ENCODE assay signal across 1 cellular context in the genomic region with DNA sequence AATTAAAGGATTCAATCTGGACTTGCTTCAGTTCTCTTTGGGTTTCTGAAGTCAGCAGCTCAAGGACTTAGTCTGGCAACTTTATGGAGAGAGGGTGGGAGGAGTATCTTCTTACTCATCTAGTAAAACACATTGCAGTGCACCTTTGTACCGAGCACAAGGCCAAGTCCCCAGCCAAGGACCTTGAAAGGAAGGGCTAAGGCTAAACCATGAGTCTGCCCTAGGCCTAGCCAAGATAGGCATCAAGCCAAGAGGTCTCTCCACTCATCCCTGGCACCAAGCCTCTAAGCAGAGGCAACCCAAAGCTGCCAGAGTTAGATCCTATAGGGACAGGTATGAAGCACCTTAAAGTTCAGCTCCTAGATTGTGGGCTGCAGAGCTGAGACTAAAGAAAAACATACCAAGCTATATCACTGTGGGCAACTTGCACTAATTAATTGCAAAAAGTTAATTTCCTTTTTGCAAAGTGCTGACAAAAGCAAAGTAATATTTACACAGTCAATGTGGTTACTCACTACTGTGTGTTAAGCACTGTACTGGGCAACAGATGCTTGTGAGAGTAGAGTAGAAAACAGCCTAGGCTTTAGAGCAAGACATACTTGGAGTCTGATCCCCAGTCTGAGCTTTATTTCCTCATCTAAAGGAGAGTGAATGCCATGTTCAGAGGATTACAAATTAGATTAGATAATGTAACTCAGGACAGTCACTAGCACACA.
TF ChIP-seq lines count a peak whose summit lies in the region.

No MANE protein-coding gene starts in this region.

TF ChIP-seq in HCT116, 20 proteins besides CTCF, POLR2A, EP300 and RAD21:
- TF ChIP-seq JUND (IDR thresholded peaks at IDR 0.05) (no peak), ELF1 (IDR thresholded peaks at IDR 0.05; ENCODE audit: borderline replicate concordance, low read depth) (no peak), CBX3 (IDR thresholded peaks at IDR 0.05; ENCODE audit: low read depth) (no peak), TCF7L2 (IDR thresholded peaks at IDR 0.05; ENCODE audit: borderline replicate concordance, extremely low read depth, insufficient read depth, insufficient read length) (no peak), EGR1 (IDR thresholded peaks at IDR 0.05; ENCODE audit: low read depth) (no peak), POLR2AphosphoS5 (IDR thresholded peaks at IDR 0.05; ENCODE audit: low read depth, low read length) (no peak; the same call in 1 of the 2 replicates), EZH2 (IDR thresholded peaks at IDR 0.05) (no peak), EZH2phosphoT487 (IDR thresholded peaks at IDR 0.05; ENCODE audit: borderline replicate concordance) (no peak), CEBPB (IDR thresholded peaks at IDR 0.05; ENCODE audit: low read depth) (no peak), ZFX (IDR thresholded peaks at IDR 0.05) (no peak), SRF (IDR thresholded peaks at IDR 0.05; ENCODE audit: low read depth) (no peak), SIN3A (IDR thresholded peaks at IDR 0.05; ENCODE audit: low read depth) (no peak), ZNF274 (IDR thresholded peaks at IDR 0.05; ENCODE audit: low read depth, low read length) (no peak), SP1 (IDR thresholded peaks at IDR 0.05; ENCODE audit: low read depth) (no peak), FOSL1 (IDR thresholded peaks at IDR 0.05; ENCODE audit: low read depth) (no peak), YY1 (IDR thresholded peaks at IDR 0.05; ENCODE audit: extremely low read depth, insufficient replicate concordance, low read depth, low read length) (no peak)
- TF ChIP-seq, protein P1, sequence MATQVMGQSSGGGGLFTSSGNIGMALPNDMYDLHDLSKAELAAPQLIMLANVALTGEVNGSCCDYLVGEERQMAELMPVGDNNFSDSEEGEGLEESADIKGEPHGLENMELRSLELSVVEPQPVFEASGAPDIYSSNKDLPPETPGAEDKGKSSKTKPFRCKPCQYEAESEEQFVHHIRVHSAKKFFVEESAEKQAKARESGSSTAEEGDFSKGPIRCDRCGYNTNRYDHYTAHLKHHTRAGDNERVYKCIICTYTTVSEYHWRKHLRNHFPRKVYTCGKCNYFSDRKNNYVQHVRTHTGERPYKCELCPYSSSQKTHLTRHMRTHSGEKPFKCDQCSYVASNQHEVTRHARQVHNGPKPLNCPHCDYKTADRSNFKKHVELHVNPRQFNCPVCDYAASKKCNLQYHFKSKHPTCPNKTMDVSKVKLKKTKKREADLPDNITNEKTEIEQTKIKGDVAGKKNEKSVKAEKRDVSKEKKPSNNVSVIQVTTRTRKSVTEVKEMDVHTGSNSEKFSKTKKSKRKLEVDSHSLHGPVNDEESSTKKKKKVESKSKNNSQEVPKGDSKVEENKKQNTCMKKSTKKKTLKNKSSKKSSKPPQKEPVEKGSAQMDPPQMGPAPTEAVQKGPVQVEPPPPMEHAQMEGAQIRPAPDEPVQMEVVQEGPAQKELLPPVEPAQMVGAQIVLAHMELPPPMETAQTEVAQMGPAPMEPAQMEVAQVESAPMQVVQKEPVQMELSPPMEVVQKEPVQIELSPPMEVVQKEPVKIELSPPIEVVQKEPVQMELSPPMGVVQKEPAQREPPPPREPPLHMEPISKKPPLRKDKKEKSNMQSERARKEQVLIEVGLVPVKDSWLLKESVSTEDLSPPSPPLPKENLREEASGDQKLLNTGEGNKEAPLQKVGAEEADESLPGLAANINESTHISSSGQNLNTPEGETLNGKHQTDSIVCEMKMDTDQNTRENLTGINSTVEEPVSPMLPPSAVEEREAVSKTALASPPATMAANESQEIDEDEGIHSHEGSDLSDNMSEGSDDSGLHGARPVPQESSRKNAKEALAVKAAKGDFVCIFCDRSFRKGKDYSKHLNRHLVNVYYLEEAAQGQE (IDR thresholded peaks at IDR 0.05; ENCODE audit: low read depth): no peak
- TF ChIP-seq, protein P2, sequence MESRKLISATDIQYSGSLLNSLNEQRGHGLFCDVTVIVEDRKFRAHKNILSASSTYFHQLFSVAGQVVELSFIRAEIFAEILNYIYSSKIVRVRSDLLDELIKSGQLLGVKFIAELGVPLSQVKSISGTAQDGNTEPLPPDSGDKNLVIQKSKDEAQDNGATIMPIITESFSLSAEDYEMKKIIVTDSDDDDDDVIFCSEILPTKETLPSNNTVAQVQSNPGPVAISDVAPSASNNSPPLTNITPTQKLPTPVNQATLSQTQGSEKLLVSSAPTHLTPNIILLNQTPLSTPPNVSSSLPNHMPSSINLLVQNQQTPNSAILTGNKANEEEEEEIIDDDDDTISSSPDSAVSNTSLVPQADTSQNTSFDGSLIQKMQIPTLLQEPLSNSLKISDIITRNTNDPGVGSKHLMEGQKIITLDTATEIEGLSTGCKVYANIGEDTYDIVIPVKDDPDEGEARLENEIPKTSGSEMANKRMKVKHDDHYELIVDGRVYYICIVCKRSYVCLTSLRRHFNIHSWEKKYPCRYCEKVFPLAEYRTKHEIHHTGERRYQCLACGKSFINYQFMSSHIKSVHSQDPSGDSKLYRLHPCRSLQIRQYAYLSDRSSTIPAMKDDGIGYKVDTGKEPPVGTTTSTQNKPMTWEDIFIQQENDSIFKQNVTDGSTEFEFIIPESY (IDR thresholded peaks at IDR 0.05; ENCODE audit: extremely low read depth, insufficient replicate concordance, low read length): no peak
- TF ChIP-seq, protein P3, sequence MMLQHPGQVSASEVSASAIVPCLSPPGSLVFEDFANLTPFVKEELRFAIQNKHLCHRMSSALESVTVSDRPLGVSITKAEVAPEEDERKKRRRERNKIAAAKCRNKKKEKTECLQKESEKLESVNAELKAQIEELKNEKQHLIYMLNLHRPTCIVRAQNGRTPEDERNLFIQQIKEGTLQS (IDR thresholded peaks at IDR 0.05): no peak
- TF ChIP-seq, protein P4, sequence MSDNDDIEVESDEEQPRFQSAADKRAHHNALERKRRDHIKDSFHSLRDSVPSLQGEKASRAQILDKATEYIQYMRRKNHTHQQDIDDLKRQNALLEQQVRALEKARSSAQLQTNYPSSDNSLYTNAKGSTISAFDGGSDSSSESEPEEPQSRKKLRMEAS (IDR thresholded peaks at IDR 0.05): no peak
